ENCODE assay signal across 18 cellular contexts in the genomic region with DNA sequence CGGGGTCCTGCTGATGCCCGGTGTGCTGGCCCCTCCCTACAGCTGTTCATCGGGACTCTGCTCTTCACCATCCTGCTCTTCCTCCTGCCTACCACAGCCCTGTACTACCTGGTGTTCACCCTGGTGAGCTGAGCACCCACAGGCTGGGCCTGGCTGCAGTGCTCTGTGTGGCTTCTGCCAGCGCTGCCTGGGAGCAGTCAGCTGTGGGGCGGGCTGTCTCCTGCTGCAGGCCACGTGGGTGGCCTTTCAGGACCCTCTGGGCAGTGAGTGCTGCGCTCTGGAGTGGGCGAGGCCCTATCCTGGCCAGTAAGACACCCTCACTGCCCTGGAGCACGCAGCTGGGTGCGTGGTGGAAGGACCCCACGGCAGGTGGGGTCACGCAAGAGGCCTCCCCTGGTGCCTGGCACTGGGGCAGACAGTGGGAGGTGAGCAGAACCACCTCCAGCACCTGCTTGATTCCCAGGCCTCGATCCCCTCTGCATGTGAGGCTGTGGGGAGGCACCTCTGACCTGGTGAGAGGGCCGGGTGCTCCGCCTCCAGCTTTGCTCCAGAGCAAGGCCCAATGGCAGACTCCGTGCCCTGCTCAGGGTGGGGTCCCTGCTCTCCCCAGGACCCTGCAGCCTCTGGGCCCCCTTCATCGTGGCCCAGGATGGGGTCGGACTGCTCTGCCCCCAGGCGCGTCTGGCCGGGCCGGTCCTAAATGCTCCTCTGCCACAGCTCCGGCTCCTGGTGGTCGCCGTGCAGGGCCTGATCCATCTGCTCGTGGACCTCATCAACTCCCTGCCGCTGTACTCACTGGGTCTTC. TPM values are rescaled to one million over a fixed set of nuclear protein-coding genes. Genes with fewer than 3 reads are reported as not detected.
A peak's percentile ranks its signal among the peaks of the same experiment; 100 is the strongest.
DNase-seq lines count a peak whose midpoint lies in the region; ATAC-seq, FAIRE-seq and TF ChIP-seq lines count a peak whose summit lies in the region.
"Had no signal": no experiment of that assay in that cellular context is flagged by ENCODE, and none has a peak within 500 bp of the region (broad histone marks: within the 10 kb centered on the region; RNA-seq: fewer than 3 reads in every experiment).

No MANE protein-coding gene starts in this region.

- TF ChIP-seq CTCF in K562 (IDR thresholded peaks at IDR 0.05 in 2 of 3, conservative IDR thresholded peaks at IDR 0.05 in 1 of 3; ENCODE audit: insufficient read depth in 2 of 3, low read depth in 1 of 3, low read length in 3 of 3) (no peak), osteoblast (IDR thresholded peaks at IDR 0.05; ENCODE audit: extremely low read depth, low read depth, low read length) (no peak)

- H3K9ac ChIP-seq in K562 (ENCODE audit: insufficient read depth in 1 of 2, low read depth in 2 of 2, low read length in 2 of 2), result peak overlapping the region in 1 of 2 experiments; percentile 76; a peak in 2 of 4 replicates
- H3K9ac ChIP-seq: KMS-11, SK-N-SH had no signal

- CTCF ChIA-PET in K562 (lab: Yijun Ruan, JAX; ENCODE audit: low intra/inter-chr PET ratio), result no interaction called here

- in situ Hi-C loops in K562 (cut with MboI), result no loop called here

- H3K9me1 ChIP-seq in K562 (ENCODE audit: control insufficient read depth, insufficient read depth, low read length), result peaks cover 3% of the 10 kb centered on the region

- no peak for FAIRE-seq in K562 (lab: Jason Lieb, UNC)

- no peak for ATAC-seq in K562
- ATAC-seq in HG03045 (IDR thresholded peaks at IDR 0.05; ENCODE audit: unreplicated experiment), result no peak

- H3K9me3 ChIP-seq in K562 (replicated peaks; ENCODE audit: control insufficient read depth, insufficient read depth, low read depth, low read length), result no peaks in the 10 kb centered on the region
- no peaks in the 10 kb centered on the region for H3K9me3 ChIP-seq in osteoblast (ENCODE audit: low read depth, low read length)
- H3K9me3 ChIP-seq: SK-N-SH had no signal

- DNase-seq in K562 (ENCODE audit: extremely low read depth in 1 of 4, low spot score in 3 of 4) (no peak), osteoblast (ENCODE audit: insufficient read length, low spot score, missing footprints) (peak; percentile 74)
- DNase-seq: AML-193, COR-L47, DMS 273 treated with DMSO at 0.1 percent for 48 hours, DND-41, MV-4-11, NCI-H1417, NCI-H187, NCI-H2107, NCI-H510A, NCI-H748 treated with DMSO at 0.1 percent for 48 hours, OCI-M1, SHP77 treated with DMSO at 0.1 percent for 48 hours, SK-N-SH had no signal

- H3K79me2 ChIP-seq in K562 (ENCODE audit: control insufficient read depth, insufficient read depth, low read length), result no peaks in the 10 kb centered on the region
- no peaks in the 10 kb centered on the region for H3K79me2 ChIP-seq in osteoblast (ENCODE audit: insufficient read depth, low read length)

- TF ChIP-seq RAD21 in K562 (CRISPR knock-in tag; conservative IDR thresholded peaks at IDR 0.05 in 1 of 2, IDR thresholded peaks at IDR 0.05 in 1 of 2), result no peak

- H3K27ac ChIP-seq in K562 (ENCODE audit: extremely low read depth, low read depth, low read length) (no peak overlapping the region), osteoblast (ENCODE audit: low read depth, low read length) (no peak overlapping the region)
- H3K27ac ChIP-seq: KMS-11 had no signal

- H3K4me1 ChIP-seq in K562 (replicated peaks in 1 of 2; ENCODE audit: control insufficient read depth in 2 of 2, insufficient read depth in 2 of 2, low read length in 2 of 2), result peaks cover 0 to 81% of the 10 kb centered on the region in 2 experiments; a peak in 4 of 5 replicates
- H3K4me1 ChIP-seq in osteoblast (ENCODE audit: insufficient read depth, low read length), result no peaks in the 10 kb centered on the region

- H3K36me3 ChIP-seq in K562 (ENCODE audit: control insufficient read depth, insufficient read depth, low read length) (peaks cover 10% of the 10 kb centered on the region; the same call in 2 of the 3 replicates), osteoblast (ENCODE audit: insufficient read depth, low read length) (no peaks in the 10 kb centered on the region)

- TF ChIP-seq POLR2A in K562 (conservative IDR thresholded peaks at IDR 0.05), result no peak

- H3K27me3 ChIP-seq in K562 (ENCODE audit: control insufficient read depth in 2 of 2, insufficient read depth in 2 of 2, low read length in 2 of 2) (no peaks in the 10 kb centered on the region), osteoblast (ENCODE audit: insufficient read depth, low read length) (no peaks in the 10 kb centered on the region)

- TF ChIP-seq EP300 in K562 (IDR thresholded peaks at IDR 0.05; ENCODE audit: low read length), result no peak

- BruUV-seq in K562 (replicated peaks; lab: Mats Ljungman, UMichigan), result no TSS peak

- H4K20me1 ChIP-seq in K562 (replicated peaks; ENCODE audit: control insufficient read depth, insufficient read depth, low read length), result peaks cover 14% of the 10 kb centered on the region
- peaks cover 3% of the 10 kb centered on the region for H4K20me1 ChIP-seq in osteoblast (ENCODE audit: insufficient read depth, low read length)

- H3K4me3 ChIP-seq in K562 (no peak overlapping the region), osteoblast (ENCODE audit: insufficient read depth, low read length) (no peak overlapping the region)

- POLR2A ChIA-PET in K562 (lab: Yijun Ruan, JAX), result interaction anchor here (0.5 to 2.1 kb wide), 7 partner anchors 10 to 295 kb away, joined by 3 to 5 read pairs (median 3); a partner anchor contains a TSS

- H3K4me2 ChIP-seq in K562 (ENCODE audit: insufficient read depth, low read length), result no peak overlapping the region
- no peak overlapping the region for H3K4me2 ChIP-seq in osteoblast (ENCODE audit: insufficient read depth, low read length)
- H3K4me2 ChIP-seq: KMS-11, SK-N-SH had no signal

- WGBS in K562 (ENCODE audit: insufficient coverage, low coverage, missing lambda C conversion rate), result 90% methylated on average over 27 of the region's 27 CpGs

- H2AFZ ChIP-seq in K562 (ENCODE audit: low read depth, low read length) (no peak overlapping the region), osteoblast (ENCODE audit: low read length) (no peak overlapping the region)

- intact Hi-C loops in K562 (cut with micrococcal nuclease), result no loop called here

RNA-seq across cellular contexts. Expression of a gene that starts 9.5 kb away (rescaled TPM):
- total RNA-seq in K562 (2011; cell fraction: chromatin; rRNA removed; ENCODE audit: low replicate concordance), result 10.6 and 36.6 TPM in 2 replicates
- total RNA-seq in K562 (2011; cell fraction: nucleolus; rRNA removed), result 24.2 and 24.8 TPM in 2 replicates
- 15.5 and 15.6 TPM in 2 replicates for total RNA-seq in K562 (2011; cell fraction: nucleoplasm; rRNA removed)
- total RNA-seq in K562 (2014; rRNA removed), result 22.3 and 26.0 TPM in 2 replicates
- 1.9 and 2.5 TPM in 2 replicates for total RNA-seq in K562 (2014; rRNA removed; fragmentation: Illumina TruSeq; extraction: Trizol)
- total RNA-seq in K562 (2015; rRNA removed; fragmentation: Illumina TruSeq; extraction: Trizol), result 10.1 and 11.4 TPM in 2 replicates
- total RNA-seq in K562 (2021), result 23.4 and 25.3 TPM in 2 replicates
- 8.7 and 10.9 TPM in 2 replicates for polyA plus RNA-seq in K562 (2011; rRNA removed)
- 15.6 and 35.2 TPM in 2 replicates for polyA plus RNA-seq in K562 (2011; cell fraction: cytosol; rRNA removed)
- polyA plus RNA-seq in K562 (2011; cell fraction: nucleus; rRNA removed), result 22.1 and 35.1 TPM in 2 replicates
- 15.7 and 28.1 TPM in 2 replicates for polyA plus RNA-seq in K562 (2012)
- polyA plus RNA-seq in K562 (2014; fragmentation: Illumina TruSeq; extraction: Trizol), result 5.6 and 13.3 TPM in 2 replicates
- polyA plus RNA-seq in K562 (2014; fragmentation: Nextera tagmentation; extraction: Ambion mirVana), result under 1 TPM; 0.17 to 0.50 TPM
- 20.9 and 22.3 TPM in 2 replicates for polyA plus RNA-seq in K562 (2014; rRNA removed)
- polyA minus RNA-seq in K562 (2011; rRNA and poly(A)+ RNA removed), result 2.9 and 5.0 TPM in 2 replicates
- polyA minus RNA-seq in K562 (2011; cell fraction: cytosol; rRNA and poly(A)+ RNA removed), result 10.3 and 15.5 TPM in 2 replicates
- 4.8 and 5.1 TPM in 2 replicates for polyA minus RNA-seq in K562 (2011; cell fraction: nucleus; rRNA and poly(A)+ RNA removed)
- 11.2 and 13.3 TPM in 2 replicates for total RNA-seq in osteoblast

RNA-seq across cellular contexts. Expression of a gene that starts 10.6 kb away (rescaled TPM):
- 51.8 and 208 TPM in 2 replicates for total RNA-seq in K562 (2011; cell fraction: chromatin; rRNA removed; ENCODE audit: low replicate concordance)
- 193 and 220 TPM in 2 replicates for total RNA-seq in K562 (2011; cell fraction: nucleolus; rRNA removed)
- 84.0 and 92.9 TPM in 2 replicates for total RNA-seq in K562 (2011; cell fraction: nucleoplasm; rRNA removed)
- total RNA-seq in K562 (2014; rRNA removed) (30.7 and 36.1 TPM in 2 replicates), K562 (2014; rRNA removed; fragmentation: Illumina TruSeq; extraction: Trizol) (2.3 and 3.4 TPM in 2 replicates), K562 (2015; rRNA removed; fragmentation: Illumina TruSeq; extraction: Trizol) (14.1 and 14.3 TPM in 2 replicates), K562 (2021) (43.7 and 49.6 TPM in 2 replicates), osteoblast (25.6 and 29.0 TPM in 2 replicates)
- polyA plus RNA-seq in K562 (2011; rRNA removed) (11.2 and 19.4 TPM in 2 replicates), K562 (2014; fragmentation: Illumina TruSeq; extraction: Trizol) (11.7 and 21.9 TPM in 2 replicates), K562 (2014; fragmentation: Nextera tagmentation; extraction: Ambion mirVana) (1 to 10 TPM in 1 of 2 experiments, under 1 TPM in 1; 0.20 to 2.5 TPM), K562 (2014; rRNA removed) (42.1 and 42.3 TPM in 2 replicates)
- 15.7 and 51.3 TPM in 2 replicates for polyA plus RNA-seq in K562 (2011; cell fraction: cytosol; rRNA removed)
- 84.7 and 175 TPM in 2 replicates for polyA plus RNA-seq in K562 (2011; cell fraction: nucleus; rRNA removed)
- polyA plus RNA-seq in K562 (2012), result 22.2 and 33.3 TPM in 2 replicates
- 9.6 and 17.9 TPM in 2 replicates for polyA minus RNA-seq in K562 (2011; rRNA and poly(A)+ RNA removed)
- polyA minus RNA-seq in K562 (2011; cell fraction: cytosol; rRNA and poly(A)+ RNA removed), result 11.2 and 15.5 TPM in 2 replicates
- 33.2 and 44.4 TPM in 2 replicates for polyA minus RNA-seq in K562 (2011; cell fraction: nucleus; rRNA and poly(A)+ RNA removed)

RNA-seq across cellular contexts. Expression of a gene that starts 13.5 kb away (rescaled TPM):
- 3.1 and 8.5 TPM in 2 replicates for total RNA-seq in K562 (2011; cell fraction: chromatin; rRNA removed; ENCODE audit: low replicate concordance)
- 8.4 and 8.8 TPM in 2 replicates for total RNA-seq in K562 (2011; cell fraction: nucleolus; rRNA removed)
- total RNA-seq in K562 (2011; cell fraction: nucleoplasm; rRNA removed), result 5.0 TPM in 2 replicates
- total RNA-seq in K562 (2014; rRNA removed), result 2.6 and 3.1 TPM in 2 replicates
- total RNA-seq in K562 (2014; rRNA removed; fragmentation: Illumina TruSeq; extraction: Trizol), result 0.47 and 0.48 TPM in 2 replicates
- total RNA-seq in K562 (2015; rRNA removed; fragmentation: Illumina TruSeq; extraction: Trizol), result 1.2 and 1.3 TPM in 2 replicates
- total RNA-seq in K562 (2021), result 2.0 and 3.0 TPM in 2 replicates
- polyA plus RNA-seq in K562 (2011; rRNA removed), result 1.3 and 1.7 TPM in 2 replicates
- polyA plus RNA-seq in K562 (2011; cell fraction: cytosol; rRNA removed), result 2.0 and 4.5 TPM in 2 replicates
- 6.2 and 8.3 TPM in 2 replicates for polyA plus RNA-seq in K562 (2011; cell fraction: nucleus; rRNA removed)
- polyA plus RNA-seq in K562 (2012), result 1.7 and 7.2 TPM in 2 replicates
- polyA plus RNA-seq in K562 (2014; fragmentation: Illumina TruSeq; extraction: Trizol), result 0.24 and 1.1 TPM in 2 replicates
- polyA plus RNA-seq in K562 (2014; fragmentation: Nextera tagmentation; extraction: Ambion mirVana), result not detected
- 3.2 and 3.7 TPM in 2 replicates for polyA plus RNA-seq in K562 (2014; rRNA removed)
- polyA minus RNA-seq in K562 (2011; rRNA and poly(A)+ RNA removed), result 0.39 and 0.51 TPM in 2 replicates
- 1.3 TPM in 1 of 2 replicates, not detected in the other for polyA minus RNA-seq in K562 (2011; cell fraction: cytosol; rRNA and poly(A)+ RNA removed)
- polyA minus RNA-seq in K562 (2011; cell fraction: nucleus; rRNA and poly(A)+ RNA removed), result 6.5 and 8.1 TPM in 2 replicates
- 1.2 and 2.2 TPM in 2 replicates for total RNA-seq in osteoblast

RNA-seq across cellular contexts. Expression of a gene that starts 20.1 kb away (rescaled TPM):
- 0.18 and 0.79 TPM in 2 replicates for total RNA-seq in K562 (2011; cell fraction: chromatin; rRNA removed; ENCODE audit: low replicate concordance)
- 0.66 and 1.3 TPM in 2 replicates for total RNA-seq in K562 (2011; cell fraction: nucleolus; rRNA removed)
- 0.29 and 0.53 TPM in 2 replicates for total RNA-seq in K562 (2011; cell fraction: nucleoplasm; rRNA removed)
- 0.41 and 0.45 TPM in 2 replicates for total RNA-seq in K562 (2014; rRNA removed)
- not detected in 2 replicates for total RNA-seq in K562 (2014; rRNA removed; fragmentation: Illumina TruSeq; extraction: Trizol)
- total RNA-seq in K562 (2015; rRNA removed; fragmentation: Illumina TruSeq; extraction: Trizol), result 0.08 TPM in 1 of 2 replicates, not detected in the other
- 0.18 and 0.42 TPM in 2 replicates for total RNA-seq in K562 (2021)
- 0.09 and 0.17 TPM in 2 replicates for polyA plus RNA-seq in K562 (2011; rRNA removed)
- polyA plus RNA-seq in K562 (2011; cell fraction: cytosol; rRNA removed), result 0.07 and 1.2 TPM in 2 replicates
- polyA plus RNA-seq in K562 (2011; cell fraction: nucleus; rRNA removed), result 0.20 and 2.2 TPM in 2 replicates
- polyA plus RNA-seq in K562 (2012), result 0.09 and 0.14 TPM in 2 replicates
- 0.07 TPM in 1 of 2 replicates, not detected in the other for polyA plus RNA-seq in K562 (2014; fragmentation: Illumina TruSeq; extraction: Trizol)
- not detected for polyA plus RNA-seq in K562 (2014; fragmentation: Nextera tagmentation; extraction: Ambion mirVana)
- polyA plus RNA-seq in K562 (2014; rRNA removed), result 0.15 and 0.24 TPM in 2 replicates
- polyA minus RNA-seq in K562 (2011; rRNA and poly(A)+ RNA removed), result not detected in 2 replicates
- not detected in 2 replicates for polyA minus RNA-seq in K562 (2011; cell fraction: cytosol; rRNA and poly(A)+ RNA removed)
- polyA minus RNA-seq in K562 (2011; cell fraction: nucleus; rRNA and poly(A)+ RNA removed), result 0.27 TPM in 1 of 2 replicates, not detected in the other
- total RNA-seq in osteoblast, result under 0.01 TPM in 1 of 2 replicates, not detected in the other
- total RNA-seq: H4 had no signal
- polyA plus RNA-seq: SK-N-SH had no signal

RNA-seq across cellular contexts. Expression of a gene that starts 50.4 kb away (rescaled TPM):
- total RNA-seq in K562 (2011; cell fraction: chromatin; rRNA removed; ENCODE audit: low replicate concordance), result 0.83 and 4.1 TPM in 2 replicates
- total RNA-seq in K562 (2011; cell fraction: nucleolus; rRNA removed), result 3.3 and 3.8 TPM in 2 replicates
- total RNA-seq in K562 (2011; cell fraction: nucleoplasm; rRNA removed), result 1.8 and 2.3 TPM in 2 replicates
- total RNA-seq in K562 (2014; rRNA removed), result 0.50 and 0.57 TPM in 2 replicates
- not detected in 2 replicates for total RNA-seq in K562 (2014; rRNA removed; fragmentation: Illumina TruSeq; extraction: Trizol)
- 0.11 and 0.14 TPM in 2 replicates for total RNA-seq in K562 (2015; rRNA removed; fragmentation: Illumina TruSeq; extraction: Trizol)
- 0.85 and 1.1 TPM in 2 replicates for total RNA-seq in K562 (2021)
- 0.18 and 0.22 TPM in 2 replicates for polyA plus RNA-seq in K562 (2011; rRNA removed)
- 0.29 and 2.5 TPM in 2 replicates for polyA plus RNA-seq in K562 (2011; cell fraction: cytosol; rRNA removed)
- polyA plus RNA-seq in K562 (2011; cell fraction: nucleus; rRNA removed), result 0.56 and 2.4 TPM in 2 replicates
- 0.61 and 1.5 TPM in 2 replicates for polyA plus RNA-seq in K562 (2012)
- 0.14 TPM in 1 of 2 replicates, not detected in the other for polyA plus RNA-seq in K562 (2014; fragmentation: Illumina TruSeq; extraction: Trizol)
- polyA plus RNA-seq in K562 (2014; fragmentation: Nextera tagmentation; extraction: Ambion mirVana), result not detected
- 0.30 and 0.54 TPM in 2 replicates for polyA plus RNA-seq in K562 (2014; rRNA removed)
- 0.12 and 0.14 TPM in 2 replicates for polyA minus RNA-seq in K562 (2011; rRNA and poly(A)+ RNA removed)
- polyA minus RNA-seq in K562 (2011; cell fraction: cytosol; rRNA and poly(A)+ RNA removed), result 0.73 and 1.1 TPM in 2 replicates
- 0.44 and 0.81 TPM in 2 replicates for polyA minus RNA-seq in K562 (2011; cell fraction: nucleus; rRNA and poly(A)+ RNA removed)
- total RNA-seq in osteoblast, result under 0.01 and 0.36 TPM in 2 replicates
- total RNA-seq: H4 had no signal
